In genomic region chr5:147712583-147712982, GRCh38 we compare ENCODE assay signal across 21 cellular contexts.
DNase-seq lines count a peak whose midpoint lies in the region; ATAC-seq, FAIRE-seq and TF ChIP-seq lines count a peak whose summit lies in the region.
"Had no signal": no experiment of that assay in that cellular context is flagged by ENCODE, and none has a peak within 500 bp of the region (broad histone marks: within the 10 kb centered on the region; RNA-seq: fewer than 3 reads in every experiment).

No MANE protein-coding gene starts in this region.

- H3K27me3 Mint-ChIP-seq in activated naive CD4-positive, alpha-beta T cell treated with anti-CD3 and anti-CD28 coated beads, Interleukin-2, amount 50 U/mL, for 24 hours: no peaks in the 10 kb centered on the region

- H2AFZ ChIP-seq in Loucy (ENCODE audit: low read length): no peak overlapping the region
- H2AFZ ChIP-seq in H1 (ENCODE audit: low read length): no peak overlapping the region
- H2AFZ ChIP-seq: GM23248 had no signal

- H4K5ac ChIP-seq in H1 (ENCODE audit: insufficient read length, low read depth, low read length): no peak overlapping the region

- FAIRE-seq in H1 (lab: Jason Lieb, UNC): peak; percentile 32
- FAIRE-seq: A549, G401.6, HTR-8/SVneo had no signal

- no peak for ATAC-seq in heart right ventricle
- ATAC-seq: A549, HCT116, PC-3 had no signal

- H3K27ac ChIP-seq in H1 (ENCODE audit: low read depth, low read length): no peak overlapping the region
- no peak overlapping the region for H3K27ac ChIP-seq in heart right ventricle
- H3K27ac ChIP-seq: A549, C4-2B, GM23248, HL-60 had no signal

- H3K4me3 ChIP-seq in Loucy (ENCODE audit: low read length, poor library complexity, severe bottlenecking): peak overlapping the region; percentile 27
- no peak overlapping the region for H3K4me3 ChIP-seq in H1 (ENCODE audit: extremely low read depth in 1 of 4, insufficient read depth in 2 of 4, low read depth in 3 of 4, low read length in 4 of 4)
- H3K4me3 ChIP-seq in heart right ventricle: no peak overlapping the region
- H3K4me3 ChIP-seq: A549, GM23248, MG63 had no signal

- H3K18ac ChIP-seq in H1 (ENCODE audit: extremely low read depth, low read length): no peak overlapping the region

- peaks cover 4% of the 10 kb centered on the region for H3K4me1 Mint-ChIP-seq in activated naive CD4-positive, alpha-beta T cell treated with anti-CD3 and anti-CD28 coated beads, Interleukin-2, amount 50 U/mL, for 24 hours

- no peaks in the 10 kb centered on the region for H3K9me2 ChIP-seq in Loucy (replicated peaks; ENCODE audit: low read depth, low read length)

- intact Hi-C loops in heart right ventricle (cut with DNase I): no loop called here

- H3K27me3 ChIP-seq in Loucy (ENCODE audit: insufficient read depth, low read length, poor library complexity, severe bottlenecking) (no peaks in the 10 kb centered on the region), H1 (replicated peaks in 1 of 4; ENCODE audit: control insufficient read depth in 3 of 4, extremely low read depth in 1 of 4, insufficient read depth in 3 of 4, low read length in 3 of 4) (no peaks in the 10 kb centered on the region), heart right ventricle (peaks cover 0 to 3% (median 0%) of the 10 kb centered on the region in 7 donors)
- H3K27me3 ChIP-seq: MG63 had no signal

- H3K23ac ChIP-seq in H1 (ENCODE audit: insufficient read length): no peak overlapping the region

- H2AK5ac ChIP-seq in H1 (ENCODE audit: low read depth, low read length): no peak overlapping the region

- whole genome bisulfite sequencing in H1 (ENCODE audit: extremely low coverage in 1 of 2, insufficient coverage in 1 of 2, insufficient read length in 1 of 2, insufficient replicate concordance in 2 of 2, low coverage in 1 of 2, low lambda C conversion rate in 2 of 2, missing lambda C conversion rate in 1 of 2), 2 experiments: 86% methylated on average over 5 of the region's 5 CpGs; no CpG with 5 or more reads in 1 of the 2 experiments
- 67 to 78% methylated on average over 5 of the region's 5 CpGs for WGBS in heart right ventricle, 2 donors

- H3K9ac ChIP-seq in Loucy (ENCODE audit: low read depth, low read length, poor library complexity, severe bottlenecking) (no peak overlapping the region), H1 (replicated peaks in 1 of 4; ENCODE audit: extremely low read depth in 1 of 4, low read depth in 3 of 4, low read length in 3 of 4) (no peak overlapping the region)
- H3K9ac ChIP-seq: GM23248 had no signal

- H2BK12ac ChIP-seq in H1 (ENCODE audit: low read depth, low read length): no peak overlapping the region

- no peak overlapping the region for H3K14ac ChIP-seq in H1 (ENCODE audit: insufficient read length)

- no peak for TF ChIP-seq EP300 in H1 (IDR thresholded peaks at IDR 0.05; ENCODE audit: borderline replicate concordance in 1 of 2, low read depth in 2 of 2, low read length in 2 of 2)

- TF ChIP-seq POLR2A in H1 (IDR thresholded peaks at IDR 0.05; ENCODE audit: control extremely low read depth in 1 of 2, low read depth in 2 of 2, low read length in 2 of 2): no peak

- no peak overlapping the region for H3K4ac ChIP-seq in H1 (replicated peaks; ENCODE audit: insufficient read length, low read depth, low read length)

- TF ChIP-seq RAD21 in H1 (IDR thresholded peaks at IDR 0.05 in 1 of 2, conservative IDR thresholded peaks at IDR 0.05 in 1 of 2; ENCODE audit: low read depth in 2 of 2, low read length in 2 of 2): no peak

- CTCF ChIA-PET in H1 (lab: Charles Lee; ENCODE audit: partially characterized antibody): no interaction called here

- no peak overlapping the region for H2BK15ac ChIP-seq in H1 (ENCODE audit: low read length)

- H4K8ac ChIP-seq in H1 (ENCODE audit: extremely low read depth, insufficient read depth, low read length): no peak overlapping the region

- POLR2A ChIA-PET in H1 (lab: Charles Lee; ENCODE audit: partially characterized antibody): no interaction called here

- H2BK120ac ChIP-seq in H1 (replicated peaks; ENCODE audit: low read depth, low read length): no peak overlapping the region

- peak overlapping the region; percentile 11 for H3K4me3 Mint-ChIP-seq in activated naive CD4-positive, alpha-beta T cell treated with anti-CD3 and anti-CD28 coated beads, Interleukin-2, amount 50 U/mL, for 24 hours

- H2BK20ac ChIP-seq in H1 (ENCODE audit: low read length): no peak overlapping the region

- H4K91ac ChIP-seq in H1 (replicated peaks; ENCODE audit: insufficient read length, low read length): no peak overlapping the region

- no peaks in the 10 kb centered on the region for H3K9me3 Mint-ChIP-seq in activated naive CD4-positive, alpha-beta T cell treated with anti-CD3 and anti-CD28 coated beads, Interleukin-2, amount 50 U/mL, for 24 hours

- DNase-seq in activated naive CD4-positive, alpha-beta T cell (lab: John Stamatoyannopoulos, UW): no peak
- DNase-seq in H1 (ENCODE audit: low read depth in 1 of 2, low spot score in 2 of 2) (no peak), germinal center (ENCODE audit: low spot score) (no peak), glomerular visceral epithelial cell (ENCODE audit: extremely low spot score) (no peak), heart right ventricle (no peak)
- DNase-seq: DND-41, GM23248, IMR-90, MG63, NCI-H1105, NCI-H2081 treated with DMSO at 0.1 percent for 48 hours, NCI-H748 treated with DMSO at 0.1 percent for 48 hours, PC-3 had no signal

- H3K56ac ChIP-seq in H1 (replicated peaks; ENCODE audit: insufficient read length, low read depth, low read length): no peak overlapping the region

- H3K23me2 ChIP-seq in H1 (ENCODE audit: low read depth, low read length): no peaks in the 10 kb centered on the region

- no peak for TF ChIP-seq CTCF in Loucy (conservative IDR thresholded peaks at IDR 0.05; ENCODE audit: low read length)
- TF ChIP-seq CTCF in H1 (IDR thresholded peaks at IDR 0.05; ENCODE audit: control extremely low read depth in 1 of 3, insufficient read depth in 1 of 3, low read depth in 1 of 3, low read length in 3 of 3): no peak
- TF ChIP-seq CTCF in heart right ventricle (IDR thresholded peaks at IDR 0.05): no peak

- H3K27ac Mint-ChIP-seq in activated naive CD4-positive, alpha-beta T cell treated with anti-CD3 and anti-CD28 coated beads, Interleukin-2, amount 50 U/mL, for 24 hours: no peak overlapping the region

- no peaks in the 10 kb centered on the region for H3K79me1 ChIP-seq in H1 (ENCODE audit: low read depth, low read length)

- H3K9me3 ChIP-seq in Loucy (ENCODE audit: insufficient read depth, low read depth, low read length): no peaks in the 10 kb centered on the region
- H3K9me3 ChIP-seq in H1 (ENCODE audit: insufficient read depth in 2 of 2, low read depth in 1 of 2, low read length in 1 of 2): no peaks in the 10 kb centered on the region
- no peaks in the 10 kb centered on the region for H3K9me3 ChIP-seq in heart right ventricle
- H3K9me3 ChIP-seq: A549, MG63 had no signal

- H3K4me1 ChIP-seq in Loucy (ENCODE audit: insufficient read depth, low read length, poor library complexity, severe bottlenecking) (peaks cover 19% of the 10 kb centered on the region), H1 (replicated peaks in 1 of 4; ENCODE audit: control insufficient read depth in 3 of 4, insufficient read depth in 4 of 4, low read length in 3 of 4) (peaks cover 0 to 2% (median 0%) of the 10 kb centered on the region in 4 experiments; a peak in 1 of 7 replicates), heart right ventricle (no peaks in the 10 kb centered on the region)
- H3K4me1 ChIP-seq: A549 had no signal

- no peaks in the 10 kb centered on the region for H3F3A ChIP-seq in Loucy (ENCODE audit: low read depth)

- no peaks in the 10 kb centered on the region for H4K20me1 ChIP-seq in Loucy (ENCODE audit: insufficient read depth, low read length, poor library complexity, severe bottlenecking)
- H4K20me1 ChIP-seq in H1 (replicated peaks in 1 of 2; ENCODE audit: control insufficient read depth in 1 of 2, insufficient read depth in 2 of 2, low read length in 2 of 2): peaks cover 0 to 3% of the 10 kb centered on the region in 2 experiments

- H3K36me3 ChIP-seq in Loucy (ENCODE audit: insufficient read depth, low read length) (no peaks in the 10 kb centered on the region), H1 (ENCODE audit: control insufficient read depth in 2 of 4, insufficient read depth in 4 of 4, low read length in 3 of 4) (no peaks in the 10 kb centered on the region), heart right ventricle (no peaks in the 10 kb centered on the region)
- H3K36me3 ChIP-seq: MG63 had no signal

- H3K36me3 Mint-ChIP-seq in activated naive CD4-positive, alpha-beta T cell treated with anti-CD3 and anti-CD28 coated beads, Interleukin-2, amount 50 U/mL, for 24 hours: no peaks in the 10 kb centered on the region

- no peak overlapping the region for H2BK5ac ChIP-seq in H1 (ENCODE audit: low read depth, low read length)

- no peaks in the 10 kb centered on the region for H3K79me2 ChIP-seq in Loucy (ENCODE audit: insufficient read depth, low read length)
- H3K79me2 ChIP-seq in H1 (ENCODE audit: control insufficient read depth in 1 of 2, insufficient read depth in 2 of 2, low read length in 2 of 2): no peaks in the 10 kb centered on the region

- H3K4me2 ChIP-seq in Loucy (ENCODE audit: low read depth, low read length, poor library complexity, severe bottlenecking) (peak overlapping the region; percentile 36), H1 (ENCODE audit: insufficient read depth in 1 of 2, low read depth in 2 of 2, low read length in 2 of 2) (no peak overlapping the region)
- H3K4me2 ChIP-seq: A549 had no signal

TF ChIP-seq in H1, 55 proteins besides CTCF, POLR2A, EP300 and RAD21 (continues in another document):
- TF ChIP-seq HDAC6 (IDR thresholded peaks at IDR 0.05; ENCODE audit: low read depth, low read length): no peak
- no peak for TF ChIP-seq BACH1 (IDR thresholded peaks at IDR 0.05; ENCODE audit: low read length)
- no peak for TF ChIP-seq USF2 (IDR thresholded peaks at IDR 0.05; ENCODE audit: low read length)
- TF ChIP-seq CHD1 (IDR thresholded peaks at IDR 0.05; ENCODE audit: low read depth, low read length): no peak
- TF ChIP-seq RNF2 (IDR thresholded peaks at IDR 0.05; ENCODE audit: borderline replicate concordance, low read depth, low read length, missing control alignments, poor library complexity, severe bottlenecking): no peak
- TF ChIP-seq ASH2L (IDR thresholded peaks at IDR 0.05; ENCODE audit: low read length): no peak
- TF ChIP-seq RXRA (IDR thresholded peaks at IDR 0.05; ENCODE audit: insufficient read depth, low read depth, low read length): no peak
- no peak for TF ChIP-seq SUZ12 (IDR thresholded peaks at IDR 0.05; ENCODE audit: low read length)
- TF ChIP-seq CBX8 (IDR thresholded peaks at IDR 0.05; ENCODE audit: borderline replicate concordance, low read depth, low read length): no peak
- no peak for TF ChIP-seq SRF (IDR thresholded peaks at IDR 0.05; ENCODE audit: low read depth, low read length)
